Comparison of ENCODE assay signal across 23 cellular contexts in the genomic region with DNA sequence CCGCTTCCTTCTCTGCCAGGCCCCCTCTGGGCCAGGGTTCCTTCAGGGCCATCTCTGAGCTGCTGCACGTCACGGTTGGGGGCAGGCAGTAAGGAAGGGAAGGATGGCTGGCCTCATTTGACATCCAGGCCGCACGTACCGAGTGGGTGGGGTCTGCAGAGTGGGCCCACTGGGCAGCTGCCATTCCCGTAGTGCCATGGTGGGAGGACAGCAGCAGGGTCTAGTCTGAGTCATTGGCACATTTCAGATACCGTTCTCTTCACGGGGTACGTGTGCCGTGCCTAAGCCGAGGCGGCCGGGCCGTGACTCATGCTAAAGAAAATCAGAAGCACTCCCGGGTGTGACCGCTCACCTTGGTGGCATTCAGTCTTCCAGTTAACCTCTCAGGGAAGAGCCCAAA. TPM values are rescaled to one million over a fixed set of nuclear protein-coding genes. Genes with fewer than 3 reads are reported as not detected.
DNase-seq lines count a peak whose midpoint lies in the region; ATAC-seq and TF ChIP-seq lines count a peak whose summit lies in the region.
"Had no signal": no experiment of that assay in that cellular context is flagged by ENCODE, and none has a peak within 500 bp of the region (broad histone marks: within the 10 kb centered on the region; RNA-seq: fewer than 3 reads in every experiment).

No MANE protein-coding gene starts in this region.

- H3K4me1 Mint-ChIP-seq in MCF 10A (ENCODE audit: insufficient read depth, unreplicated experiment): peaks cover 5% of the 10 kb centered on the region
- H3K4me1 Mint-ChIP-seq in activated naive CD4-positive, alpha-beta T cell treated with anti-CD3 and anti-CD28 coated beads for 36 hours (ENCODE audit: low read depth): peaks cover 10% of the 10 kb centered on the region
- H3K4me1 Mint-ChIP-seq: nephron had no signal

- intact Hi-C loops in MCF 10A (cut with micrococcal nuclease) (loop anchor here (1.0 to 2.0 kb wide), 2 partner anchors 75 to 136 kb away; partner anchors contain the start of gene VPS33A), breast epithelium (cut with DNase I; ENCODE audit: low total_unique reads) (loop anchor here (10.0 kb wide), 1 partner anchor 305 kb away; no protein-coding TSS in a partner anchor)
- intact Hi-C loops in activated naive CD4-positive, alpha-beta T cell treated with anti-CD3 and anti-CD28 coated beads for 36 hours (cut with micrococcal nuclease): no loop called here

- H3K4me1 ChIP-seq in breast epithelium: no peaks in the 10 kb centered on the region

- ATAC-seq in GM21381 (IDR thresholded peaks at IDR 0.05; ENCODE audit: unreplicated experiment): no peak

- H3K36me3 ChIP-seq in breast epithelium: peaks cover 8% of the 10 kb centered on the region

- H3K9me3 ChIP-seq in breast epithelium: no peaks in the 10 kb centered on the region

- no TSS peak for BruUV-seq in MCF 10A (replicated peaks; lab: Mats Ljungman, UMichigan)

- H3K9me3 Mint-ChIP-seq in MCF 10A (ENCODE audit: unreplicated experiment): no peaks in the 10 kb centered on the region
- no peaks in the 10 kb centered on the region for H3K9me3 Mint-ChIP-seq in activated naive CD4-positive, alpha-beta T cell treated with anti-CD3 and anti-CD28 coated beads for 36 hours
- H3K9me3 Mint-ChIP-seq: activated naive CD4-positive, alpha-beta T cell treated with anti-CD3 and anti-CD28 coated beads, Interleukin-2, amount 50 U/mL, for 72 hours; CD4-positive, alpha-beta T cell; nephron had no signal

- POLR2A ChIA-PET in MCF 10A (lab: Yijun Ruan, JAX): interaction anchor here (0.6 to 1.4 kb wide), 6 partner anchors 33 to 336 kb away, joined by 3 to 6 read pairs (median 4); no protein-coding TSS in a partner anchor

- peaks cover 62% of the 10 kb centered on the region for H3K36me3 Mint-ChIP-seq in MCF 10A (ENCODE audit: insufficient read depth, unreplicated experiment)
- H3K36me3 Mint-ChIP-seq in activated naive CD4-positive, alpha-beta T cell treated with anti-CD3 and anti-CD28 coated beads for 36 hours (ENCODE audit: low read depth): peaks cover 2% of the 10 kb centered on the region
- H3K36me3 Mint-ChIP-seq: activated naive CD4-positive, alpha-beta T cell treated with anti-CD3 and anti-CD28 coated beads, Interleukin-2, amount 50 U/mL, for 72 hours had no signal

- H3K27me3 ChIP-seq in breast epithelium: no peaks in the 10 kb centered on the region

- TF ChIP-seq POLR2A in breast epithelium (IDR thresholded peaks at IDR 0.05): no peak

- H3K4me3 ChIP-seq in breast epithelium: no peak overlapping the region
- H3K4me3 ChIP-seq: lung had no signal

- no peak overlapping the region for H3K27ac ChIP-seq in breast epithelium
- H3K27ac ChIP-seq: 22Rv1 had no signal

- no peaks in the 10 kb centered on the region for H3K27me3 Mint-ChIP-seq in MCF 10A (ENCODE audit: insufficient read depth, unreplicated experiment)
- no peaks in the 10 kb centered on the region for H3K27me3 Mint-ChIP-seq in activated naive CD4-positive, alpha-beta T cell treated with anti-CD3 and anti-CD28 coated beads for 36 hours (ENCODE audit: low read depth)
- H3K27me3 Mint-ChIP-seq: activated CD4-positive, alpha-beta T cell treated with anti-CD3 and anti-CD28 coated beads for 36 hours; CD4-positive, alpha-beta T cell had no signal

- no peak overlapping the region for H3K4me3 Mint-ChIP-seq in MCF 10A (ENCODE audit: unreplicated experiment)
- no peak overlapping the region for H3K4me3 Mint-ChIP-seq in activated naive CD4-positive, alpha-beta T cell treated with anti-CD3 and anti-CD28 coated beads for 36 hours
- H3K4me3 Mint-ChIP-seq: activated CD4-positive, alpha-beta T cell treated with anti-CD3 and anti-CD28 coated beads for 36 hours; CD4-positive, alpha-beta T cell; nephron had no signal

- TF ChIP-seq CTCF in MCF 10A (IDR thresholded peaks at IDR 0.05; ENCODE audit: unreplicated experiment) (no peak), breast epithelium (IDR thresholded peaks at IDR 0.05) (no peak)

- DNase-seq in MCF 10A (ENCODE audit: unreplicated experiment) (peak; percentile 61), breast epithelium (ENCODE audit: low spot score in 2 of 2) (no peak), SW480 (ENCODE audit: low spot score) (peak; percentile 23), glomerular visceral epithelial cell (ENCODE audit: extremely low spot score) (peak; percentile 56), SK-N-DZ (ENCODE audit: low spot score) (no peak)
- no peak for DNase-seq in stimulated activated CD4-positive, alpha-beta T cell treated with anti-CD3 and anti-CD28 coated beads, Interleukin-4, amount 100 ng/mL, for 1 hour
- DNase-seq in activated naive CD4-positive, alpha-beta T cell treated with anti-CD3 and anti-CD28 coated beads for 36 hours: no peak
- DNase-seq: activated CD4-positive, alpha-beta T cell treated with anti-CD3 and anti-CD28 coated beads for 36 hours; activated T-cell treated with anti-CD3 and anti-CD28 coated beads for 4 hours; CD4-positive, alpha-beta T cell; DMS79 treated with DMSO at 0.1 percent for 48 hours; foreskin fibroblast; retina; SHP77; stimulated activated CD4-positive, alpha-beta T cell treated with anti-CD3 and anti-CD28 coated beads, Interleukin-1b, Interleukin-23, amount 100 ng/mL, for 48 hours; T-helper 9 cell had no signal

- no peak overlapping the region for H3K27ac Mint-ChIP-seq in MCF 10A (ENCODE audit: low read depth, unreplicated experiment)
- H3K27ac Mint-ChIP-seq in activated naive CD4-positive, alpha-beta T cell treated with anti-CD3 and anti-CD28 coated beads for 36 hours: no peak overlapping the region
- H3K27ac Mint-ChIP-seq: activated CD4-positive, alpha-beta T cell treated with anti-CD3 and anti-CD28 coated beads for 36 hours; activated naive CD4-positive, alpha-beta T cell treated with anti-CD3 and anti-CD28 coated beads, Interleukin-2, amount 50 U/mL, for 72 hours; nephron had no signal

- CTCF ChIA-PET in MCF 10A (lab: Yijun Ruan, JAX): interaction anchor here (0.6 to 3.2 kb wide), 19 partner anchors 11 to 1843 kb away, joined by 3 to 21 read pairs (median 4); partner anchors contain the start of gene IL31
- CTCF ChIA-PET in activated naive CD4-positive, alpha-beta T cell treated with anti-CD3 and anti-CD28 coated beads for 36 hours (lab: Charles Lee): interaction anchor here (0.7 to 1.3 kb wide), 6 partner anchors 28 to 223 kb away, joined by 3 to 4 read pairs (median 4); partner anchors contain the start of gene LRRC43

RNA-seq across cellular contexts. Expression of gene IL31, which starts 43.9 kb away (rescaled TPM):
- total RNA-seq in MCF 10A (2022) (not detected in 2 replicates), breast epithelium (not detected)
- polyA plus RNA-seq in SK-N-DZ (2014; cell fraction: cytosol; rRNA removed): not detected in 2 replicates
- polyA plus RNA-seq in SK-N-DZ (2014; cell fraction: nucleus; rRNA removed): not detected in 2 replicates
- total RNA-seq in activated naive CD4-positive, alpha-beta T cell treated with anti-CD3 and anti-CD28 coated beads for 36 hours: not detected
- total RNA-seq: CD4-positive, alpha-beta T cell; H1; HepG2; lung had no signal
- polyA plus RNA-seq: H1, HepG2, lung had no signal

RNA-seq across cellular contexts. Expression of gene MLXIP, which starts 51.6 kb away (rescaled TPM):
- 34.2 and 35.6 TPM in 2 replicates for total RNA-seq in MCF 10A (2022)
- total RNA-seq in breast epithelium: 10 to 100 TPM; 21.1 to 31.1 (median 28.2) TPM
- 15.9 and 17.4 TPM in 2 replicates for polyA plus RNA-seq in SK-N-DZ (2014; cell fraction: cytosol; rRNA removed)
- 19.5 and 42.0 TPM in 2 replicates for polyA plus RNA-seq in SK-N-DZ (2014; cell fraction: nucleus; rRNA removed)
- total RNA-seq in activated naive CD4-positive, alpha-beta T cell treated with anti-CD3 and anti-CD28 coated beads for 36 hours: 10 to 100 TPM; 18.8 to 22.0 TPM

RNA-seq across cellular contexts. Expression of gene LRRC43, which starts 52.8 kb away (rescaled TPM):
- total RNA-seq in MCF 10A (2022) (not detected in 2 replicates), breast epithelium (1 to 10 TPM in 1 of 3 donors, under 1 TPM in 2; 0.66 to 2.3 (median 0.80) TPM)
- polyA plus RNA-seq in SK-N-DZ (2014; cell fraction: cytosol; rRNA removed): 0.53 and 7.4 TPM in 2 replicates
- 0.35 and 1.8 TPM in 2 replicates for polyA plus RNA-seq in SK-N-DZ (2014; cell fraction: nucleus; rRNA removed)
- under 1 TPM in 1 of 2 experiments, not detected in 1; 0.60 TPM for total RNA-seq in activated naive CD4-positive, alpha-beta T cell treated with anti-CD3 and anti-CD28 coated beads for 36 hours
- total RNA-seq: CD4-positive, alpha-beta T cell; HepG2 had no signal
- polyA plus RNA-seq: HepG2 had no signal

Comparison
In these comparisons a context has a peak if more than half of its experiments do, and no peak if none do; other contexts are left out.
1. DNase-seq: peak in MCF 10A (single experiment), SW480 (single experiment) and glomerular visceral epithelial cell (single experiment); none in breast epithelium (0 of 2), stimulated activated CD4-positive, alpha-beta T cell treated with anti-CD3 and anti-CD28 coated beads, Interleukin-4, amount 100 ng/mL, for 1 hour (single experiment), SK-N-DZ (single experiment) and activated naive CD4-positive, alpha-beta T cell treated with anti-CD3 and anti-CD28 coated beads for 36 hours (single experiment).